ENCODE assay signal across 18 cellular contexts in the genomic region with DNA sequence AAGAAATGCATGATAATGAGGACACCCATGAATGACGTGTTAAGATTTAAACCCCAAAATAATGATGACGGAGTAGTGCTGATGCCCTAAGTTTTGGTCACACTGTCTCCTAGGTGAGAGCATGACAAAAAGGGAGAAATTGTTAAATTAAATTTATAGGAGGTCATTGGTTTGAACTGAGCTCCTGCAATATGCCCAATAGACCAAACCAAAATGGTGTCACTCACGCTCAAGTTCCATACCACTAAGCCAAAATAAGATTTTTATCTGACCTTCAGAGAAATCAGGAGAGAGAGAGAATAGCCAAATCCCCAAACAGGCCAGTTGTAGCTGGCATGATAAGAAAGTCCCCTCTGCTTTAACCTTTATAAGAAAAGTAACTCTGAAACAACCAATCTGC. TPM values are rescaled to one million over a fixed set of nuclear protein-coding genes. Genes with fewer than 3 reads are reported as not detected.
A peak's percentile ranks its signal among the peaks of the same experiment; 100 is the strongest.
DNase-seq lines count a peak whose midpoint lies in the region; ATAC-seq and TF ChIP-seq lines count a peak whose summit lies in the region.
"Had no signal": no experiment of that assay in that cellular context is flagged by ENCODE, and none has a peak within 500 bp of the region (broad histone marks: within the 10 kb centered on the region; RNA-seq: fewer than 3 reads in every experiment).

No MANE protein-coding gene starts in this region.

- H3K36me3 ChIP-seq in esophagus squamous epithelium, result no peaks in the 10 kb centered on the region
- H3K36me3 ChIP-seq: MG63 had no signal

- H3K4me3 ChIP-seq in esophagus squamous epithelium, result no peak overlapping the region
- H3K4me3 ChIP-seq: MG63, PC-9 had no signal

- peaks cover 76% of the 10 kb centered on the region for H3K4me1 Mint-ChIP-seq in activated T-cell treated with anti-CD3 and anti-CD28 coated beads, Interleukin-2, amount 50 U/mL, for 72 hours (ENCODE audit: low read depth)
- H3K4me1 Mint-ChIP-seq in T-helper 17 cell, result peaks cover 79% of the 10 kb centered on the region
- H3K4me1 Mint-ChIP-seq in stimulated activated effector memory CD8-positive, alpha-beta T cell treated with anti-CD3 and anti-CD28 coated beads, Interleukin-12 subunit alpha, Interleukin-12 subunit beta, amount 100 ng/mL, for 72 hours, result peaks cover 86% of the 10 kb centered on the region
- peaks cover 80% of the 10 kb centered on the region for H3K4me1 Mint-ChIP-seq in activated CD4-positive, alpha-beta T cell treated with anti-CD3 and anti-CD28 coated beads for 36 hours
- peaks cover 47% of the 10 kb centered on the region for H3K4me1 Mint-ChIP-seq in type B pancreatic cell (ENCODE audit: unreplicated experiment)

- H3K27me3 ChIP-seq in esophagus squamous epithelium, result no peaks in the 10 kb centered on the region
- H3K27me3 ChIP-seq: MG63 had no signal

- no peaks in the 10 kb centered on the region for H3K27me3 Mint-ChIP-seq in activated T-cell treated with anti-CD3 and anti-CD28 coated beads, Interleukin-2, amount 50 U/mL, for 72 hours (ENCODE audit: low read depth)
- H3K27me3 Mint-ChIP-seq in T-helper 17 cell (no peaks in the 10 kb centered on the region), type B pancreatic cell (no peaks in the 10 kb centered on the region)
- no peaks in the 10 kb centered on the region for H3K27me3 Mint-ChIP-seq in activated CD4-positive, alpha-beta T cell treated with anti-CD3 and anti-CD28 coated beads for 36 hours

- H3K4me3 Mint-ChIP-seq in activated T-cell treated with anti-CD3 and anti-CD28 coated beads, Interleukin-2, amount 50 U/mL, for 72 hours, result peak overlapping the region in 1 of 2 donors; percentile 50
- H3K4me3 Mint-ChIP-seq in T-helper 17 cell (peak overlapping the region; percentile 57), type B pancreatic cell (no peak overlapping the region)
- H3K4me3 Mint-ChIP-seq in stimulated activated effector memory CD8-positive, alpha-beta T cell treated with anti-CD3 and anti-CD28 coated beads, Interleukin-12 subunit alpha, Interleukin-12 subunit beta, amount 100 ng/mL, for 72 hours, result no peak overlapping the region
- no peak overlapping the region for H3K4me3 Mint-ChIP-seq in activated CD4-positive, alpha-beta T cell treated with anti-CD3 and anti-CD28 coated beads for 36 hours

- TF ChIP-seq CTCF in esophagus squamous epithelium (IDR thresholded peaks at IDR 0.05), result no peak
- TF ChIP-seq CTCF in type B pancreatic cell (conservative IDR thresholded peaks at IDR 0.05), result no peak

- no peak for ATAC-seq in activated T-cell treated with anti-CD3 and anti-CD28 coated beads, Interleukin-2, amount 50 U/mL, for 72 hours (replicated peaks in 1 of 2)
- no peak for ATAC-seq in T-helper 17 cell
- ATAC-seq in stimulated activated effector memory CD8-positive, alpha-beta T cell treated with anti-CD3 and anti-CD28 coated beads, Interleukin-12 subunit alpha, Interleukin-12 subunit beta, amount 100 ng/mL, for 72 hours, result no peak
- no peak for ATAC-seq in activated CD4-positive, alpha-beta T cell treated with anti-CD3 and anti-CD28 coated beads for 36 hours

- TF ChIP-seq POLR2A in esophagus squamous epithelium (IDR thresholded peaks at IDR 0.05), result no peak

- CTCF ChIA-PET in activated CD4-positive, alpha-beta T cell treated with anti-CD3 and anti-CD28 coated beads for 36 hours (lab: Charles Lee), result interaction anchor here (0.7 to 0.8 kb wide), 2 partner anchors 9 to 17 kb away, joined by 3 read pairs; no protein-coding TSS in a partner anchor

- peak overlapping the region in 3 of 4 donors; percentile 27 to 43 (median 38) for H3K27ac ChIP-seq in esophagus squamous epithelium
- H3K27ac ChIP-seq: PC-9 had no signal

- no peak for DNase-seq in activated T-cell treated with anti-CD3 and anti-CD28 coated beads, Interleukin-2, amount 50 U/mL, for 72 hours
- DNase-seq in activated T-cell treated with anti-CD3 and anti-CD28 coated beads, Interleukin-2, amount 50 U/mL, for 1 hour, result no peak
- no peak for DNase-seq in T-helper 17 cell
- DNase-seq in esophagus squamous epithelium (lab: John Stamatoyannopoulos, UW), result no peak
- no peak for DNase-seq in stimulated activated effector memory CD8-positive, alpha-beta T cell treated with anti-CD3 and anti-CD28 coated beads, Interleukin-12 subunit alpha, Interleukin-12 subunit beta, amount 100 ng/mL, for 72 hours (ENCODE audit: low spot score in 2 of 2)
- DNase-seq in NCI-H2107 (lab: John Stamatoyannopoulos, UW), result no peak
- no peak for DNase-seq in activated CD4-positive, alpha-beta T cell treated with anti-CD3 and anti-CD28 coated beads for 36 hours
- no peak for DNase-seq in type B pancreatic cell (ENCODE audit: extremely low spot score, unreplicated experiment)
- DNase-seq: DND-41, GDM1, HCEC 1CT, Karpas-422, MG63, NCI-H1092, NCI-H2081 treated with DMSO at 0.1 percent for 48 hours, NCI-H510A treated with DMSO at 0.1 percent for 48 hours, NCI-H82, PC-9 had no signal

- WGBS in esophagus squamous epithelium, 2 donors, result 90 to 100% methylated on average over 3 of the region's 3 CpGs

- peaks cover 2 to 3% of the 10 kb centered on the region in 2 donors for H3K36me3 Mint-ChIP-seq in activated T-cell treated with anti-CD3 and anti-CD28 coated beads, Interleukin-2, amount 50 U/mL, for 72 hours (ENCODE audit: insufficient read depth in 2 of 2)
- H3K36me3 Mint-ChIP-seq in T-helper 17 cell (ENCODE audit: low read depth) (no peaks in the 10 kb centered on the region), type B pancreatic cell (no peaks in the 10 kb centered on the region)
- H3K36me3 Mint-ChIP-seq in stimulated activated effector memory CD8-positive, alpha-beta T cell treated with anti-CD3 and anti-CD28 coated beads, Interleukin-12 subunit alpha, Interleukin-12 subunit beta, amount 100 ng/mL, for 72 hours, result peaks cover 16% of the 10 kb centered on the region
- peaks cover 3% of the 10 kb centered on the region for H3K36me3 Mint-ChIP-seq in activated CD4-positive, alpha-beta T cell treated with anti-CD3 and anti-CD28 coated beads for 36 hours (ENCODE audit: low read depth)

- H3K9me3 Mint-ChIP-seq in activated T-cell treated with anti-CD3 and anti-CD28 coated beads, Interleukin-2, amount 50 U/mL, for 72 hours, result no peaks in the 10 kb centered on the region
- H3K9me3 Mint-ChIP-seq in stimulated activated effector memory CD8-positive, alpha-beta T cell treated with anti-CD3 and anti-CD28 coated beads, Interleukin-12 subunit alpha, Interleukin-12 subunit beta, amount 100 ng/mL, for 72 hours, result no peaks in the 10 kb centered on the region
- H3K9me3 Mint-ChIP-seq in activated CD4-positive, alpha-beta T cell treated with anti-CD3 and anti-CD28 coated beads for 36 hours (ENCODE audit: low read depth), result no peaks in the 10 kb centered on the region
- H3K9me3 Mint-ChIP-seq in type B pancreatic cell, result peaks cover 4% of the 10 kb centered on the region

- no peaks in the 10 kb centered on the region for H3K9me3 ChIP-seq in T-helper 17 cell (ENCODE audit: control insufficient read depth, low read length, poor library complexity, severe bottlenecking)
- H3K9me3 ChIP-seq in esophagus squamous epithelium, result no peaks in the 10 kb centered on the region
- H3K9me3 ChIP-seq: MG63 had no signal

- POLR2A ChIA-PET in activated CD4-positive, alpha-beta T cell treated with anti-CD3 and anti-CD28 coated beads for 36 hours (lab: Charles Lee), result interaction anchor here (0.6 kb wide), 1 partner anchor 14 kb away, joined by 3 read pairs; no protein-coding TSS in a partner anchor

- peak overlapping the region; percentile 11 for H3K27ac Mint-ChIP-seq in activated T-cell treated with anti-CD3 and anti-CD28 coated beads, Interleukin-2, amount 50 U/mL, for 72 hours
- H3K27ac Mint-ChIP-seq in T-helper 17 cell, result peak overlapping the region; percentile 42
- H3K27ac Mint-ChIP-seq in stimulated activated effector memory CD8-positive, alpha-beta T cell treated with anti-CD3 and anti-CD28 coated beads, Interleukin-12 subunit alpha, Interleukin-12 subunit beta, amount 100 ng/mL, for 72 hours, result peak overlapping the region; percentile 61
- no peak overlapping the region for H3K27ac Mint-ChIP-seq in activated CD4-positive, alpha-beta T cell treated with anti-CD3 and anti-CD28 coated beads for 36 hours
- no peak overlapping the region for H3K27ac Mint-ChIP-seq in type B pancreatic cell

- intact Hi-C loops in esophagus squamous epithelium (cut with DNase I), result no loop called here
- intact Hi-C loops in activated CD4-positive, alpha-beta T cell treated with anti-CD3 and anti-CD28 coated beads for 36 hours (cut with DNase I, micrococcal nuclease), result no loop called here

- peaks cover 6 to 59% (median 21%) of the 10 kb centered on the region in 3 donors for H3K4me1 ChIP-seq in esophagus squamous epithelium

RNA-seq across cellular contexts. Expression of a gene that starts 46.7 kb away (rescaled TPM):
- 100 to 1,000 TPM; 170 to 175 TPM for total RNA-seq in activated T-cell treated with anti-CD3 and anti-CD28 coated beads, Interleukin-2, amount 50 U/mL, for 72 hours
- total RNA-seq in T-helper 17 cell, result 100 to 1,000 TPM; 176 to 209 TPM
- total RNA-seq in esophagus squamous epithelium, result 10 to 100 TPM; 12.2 to 40.4 (median 19.0) TPM
- 100 to 1,000 TPM in 1 of 2 experiments, 10 to 100 TPM in 1; 86.7 to 108 TPM for total RNA-seq in activated CD4-positive, alpha-beta T cell treated with anti-CD3 and anti-CD28 coated beads for 36 hours
- total RNA-seq in type B pancreatic cell (ENCODE audit: low replicate concordance), result 45.9 and 51.5 TPM in 2 replicates

Comparison
In these comparisons a context has a peak if more than half of its experiments do, and no peak if none do; other contexts are left out.
1. H3K27ac Mint-ChIP-seq: peak in activated T-cell treated with anti-CD3 and anti-CD28 coated beads, Interleukin-2, amount 50 U/mL, for 72 hours (single experiment), T-helper 17 cell (single experiment) and stimulated activated effector memory CD8-positive, alpha-beta T cell treated with anti-CD3 and anti-CD28 coated beads, Interleukin-12 subunit alpha, Interleukin-12 subunit beta, amount 100 ng/mL, for 72 hours (single experiment); none in activated CD4-positive, alpha-beta T cell treated with anti-CD3 and anti-CD28 coated beads for 36 hours (single experiment) and type B pancreatic cell (single experiment).